21 cellular contexts compared by ENCODE assay signal in the genomic region with DNA sequence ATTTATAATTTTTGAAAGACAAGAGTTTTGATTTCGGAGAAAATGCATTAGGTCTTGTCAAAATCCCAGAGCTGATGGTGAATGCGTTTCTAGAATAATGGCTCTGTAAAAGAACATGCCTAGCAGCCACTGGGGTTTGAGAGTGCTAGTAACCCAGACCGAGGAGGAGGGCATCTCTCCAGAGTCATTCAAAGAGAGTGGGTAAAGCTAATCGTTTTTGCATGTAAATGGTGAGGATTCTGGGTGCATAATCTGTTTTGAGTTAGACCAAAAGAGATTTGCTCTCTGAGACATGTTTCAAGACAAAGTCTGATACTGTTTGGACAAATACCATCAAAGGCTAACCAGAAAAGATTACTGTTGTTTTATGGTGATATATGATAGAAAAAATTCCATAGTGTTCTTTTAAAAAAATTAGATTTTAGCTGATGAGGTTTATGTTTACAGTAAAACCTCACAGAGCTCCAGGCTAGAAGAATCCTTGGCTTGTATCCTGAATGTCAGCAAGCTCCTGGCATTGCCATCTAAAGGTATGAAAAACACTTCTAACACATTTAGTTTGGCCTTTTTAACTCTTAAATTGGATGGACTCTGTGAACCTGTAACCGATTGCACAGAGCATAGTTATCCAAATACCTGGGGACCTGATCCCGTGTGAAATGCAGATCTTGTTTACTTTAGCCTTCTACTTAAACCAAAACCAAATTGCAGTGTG.
DNase-seq lines count a peak whose midpoint lies in the region; ATAC-seq and TF ChIP-seq lines count a peak whose summit lies in the region.
"Had no signal": no experiment of that assay in that cellular context is flagged by ENCODE, and none has a peak within 500 bp of the region (broad histone marks: within the 10 kb centered on the region; RNA-seq: fewer than 3 reads in every experiment).

No MANE protein-coding gene starts in this region.

- H3K36me3 ChIP-seq in Karpas-422 (ENCODE audit: insufficient read depth, low read length) (no peaks in the 10 kb centered on the region), smooth muscle cell (ENCODE audit: low read depth) (no peaks in the 10 kb centered on the region), esophagus squamous epithelium (no peaks in the 10 kb centered on the region), upper lobe of left lung (no peaks in the 10 kb centered on the region)
- H3K36me3 ChIP-seq: MG63 had no signal

- H2AFZ ChIP-seq in Karpas-422 (ENCODE audit: low read length) (no peak overlapping the region), smooth muscle cell (ENCODE audit: low read depth) (peak overlapping the region; percentile 73)

- TF ChIP-seq POLR2A in esophagus squamous epithelium (IDR thresholded peaks at IDR 0.05) (no peak), upper lobe of left lung (IDR thresholded peaks at IDR 0.05) (no peak)

- H3K27me3 ChIP-seq in Karpas-422 (ENCODE audit: low read length): no peaks in the 10 kb centered on the region
- no peaks in the 10 kb centered on the region for H3K27me3 ChIP-seq in smooth muscle cell (ENCODE audit: low read depth)
- H3K27me3 ChIP-seq in esophagus squamous epithelium: no peaks in the 10 kb centered on the region
- no peaks in the 10 kb centered on the region for H3K27me3 ChIP-seq in upper lobe of left lung
- H3K27me3 ChIP-seq: MG63 had no signal

- H3K4me2 ChIP-seq in Karpas-422 (ENCODE audit: low read depth, low read length, poor library complexity, severe bottlenecking) (no peak overlapping the region), smooth muscle cell (peak overlapping the region; percentile 26)

- intact Hi-C loops in esophagus squamous epithelium (cut with DNase I): no loop called here

- H3K9me3 ChIP-seq in Karpas-422 (ENCODE audit: low read length): no peaks in the 10 kb centered on the region
- H3K9me3 ChIP-seq in smooth muscle cell (replicated peaks; ENCODE audit: low read depth): no peaks in the 10 kb centered on the region
- H3K9me3 ChIP-seq in esophagus squamous epithelium: no peaks in the 10 kb centered on the region
- H3K9me3 ChIP-seq in upper lobe of left lung: no peaks in the 10 kb centered on the region
- H3K9me3 ChIP-seq: MG63 had no signal

- DNase-seq in Karpas-422 (peak; percentile 35), fibroblast of peridontal ligament (ENCODE audit: extremely low read depth) (peak; percentile 55), smooth muscle cell (lab: John Stamatoyannopoulos, UW; ENCODE audit: unreplicated experiment) (no peak), esophagus squamous epithelium (lab: John Stamatoyannopoulos, UW) (no peak), anterior cingulate cortex (lab: John Stamatoyannopoulos, UW) (no peak), upper lobe of left lung (no peak)
- DNase-seq: ACHN; AML-193; H9; IMR-90; MG63; NCI-H1048; NCI-H1436 treated with DMSO at 0.1 percent for 48 hours; NCI-H2029; NCI-H2171; NCI-H526 treated with DMSO at 0.1 percent for 48 hours; NK-92 treated with Interleukin-12 subunit alpha and Interleukin-12 subunit beta, amount 100 ng/mL, for 24 hours; SHP77 had no signal

- no peak for ATAC-seq in upper lobe of left lung (ENCODE audit: low FRiP score in 2 of 2)

- H3F3A ChIP-seq in smooth muscle cell (ENCODE audit: low read depth): peaks cover 5% of the 10 kb centered on the region

- no peak overlapping the region for H3K27ac ChIP-seq in Karpas-422 (ENCODE audit: low read length)
- H3K27ac ChIP-seq in VCaP: peak overlapping the region; percentile 76
- H3K27ac ChIP-seq in smooth muscle cell (ENCODE audit: low read depth): peak overlapping the region; percentile 11
- H3K27ac ChIP-seq in esophagus squamous epithelium: no peak overlapping the region
- no peak overlapping the region for H3K27ac ChIP-seq in upper lobe of left lung
- H3K27ac ChIP-seq: C4-2B, SK-N-MC had no signal

- H3K9me2 ChIP-seq in Karpas-422 (replicated peaks; ENCODE audit: insufficient read depth, low read length): no peaks in the 10 kb centered on the region

- H3K4me1 ChIP-seq in Karpas-422 (ENCODE audit: low read length) (no peaks in the 10 kb centered on the region), smooth muscle cell (ENCODE audit: low read depth) (no peaks in the 10 kb centered on the region), esophagus squamous epithelium (peaks cover 0 to 14% (median 0%) of the 10 kb centered on the region in 3 donors), upper lobe of left lung (no peaks in the 10 kb centered on the region)

- no peak for TF ChIP-seq EP300 in upper lobe of left lung (IDR thresholded peaks at IDR 0.05)

- WGBS in smooth muscle cell (ENCODE audit: low lambda C conversion rate): 51% methylated on average over 6 of the region's 6 CpGs
- WGBS in esophagus squamous epithelium, 2 donors: 32 to 50% methylated on average over 6 of the region's 6 CpGs
- 44 to 45% methylated on average over 6 of the region's 6 CpGs for WGBS in upper lobe of left lung, 2 donors

- no peak for TF ChIP-seq CTCF in VCaP (conservative IDR thresholded peaks at IDR 0.05)
- no peak for TF ChIP-seq CTCF in smooth muscle cell (IDR thresholded peaks at IDR 0.05; ENCODE audit: borderline replicate concordance, insufficient read depth, poor library complexity, severe bottlenecking)
- TF ChIP-seq CTCF in esophagus squamous epithelium (IDR thresholded peaks at IDR 0.05): no peak
- no peak for TF ChIP-seq CTCF in upper lobe of left lung (IDR thresholded peaks at IDR 0.05)

- H3K4me3 ChIP-seq in Karpas-422 (ENCODE audit: low read length): no peak overlapping the region
- H3K4me3 ChIP-seq in smooth muscle cell: no peak overlapping the region
- H3K4me3 ChIP-seq in esophagus squamous epithelium: no peak overlapping the region
- no peak overlapping the region for H3K4me3 ChIP-seq in upper lobe of left lung
- H3K4me3 ChIP-seq: MG63, SK-N-MC had no signal

- no peak overlapping the region for H3K9ac ChIP-seq in Karpas-422 (ENCODE audit: low read length)
- H3K9ac ChIP-seq in smooth muscle cell (ENCODE audit: low read depth): no peak overlapping the region

- no peaks in the 10 kb centered on the region for H4K20me1 ChIP-seq in Karpas-422 (ENCODE audit: insufficient read depth, low read depth, low read length)
- no peaks in the 10 kb centered on the region for H4K20me1 ChIP-seq in smooth muscle cell (ENCODE audit: low read depth)

- H3K79me2 ChIP-seq in Karpas-422 (ENCODE audit: low read length): no peaks in the 10 kb centered on the region
- H3K79me2 ChIP-seq in smooth muscle cell (ENCODE audit: low read depth): no peaks in the 10 kb centered on the region

Comparison
In these comparisons a context has a peak if more than half of its experiments do, and no peak if none do; other contexts are left out.
1. DNase-seq: peak in Karpas-422 (single experiment) and fibroblast of peridontal ligament (single experiment); none in smooth muscle cell (single experiment), esophagus squamous epithelium (single experiment), anterior cingulate cortex (0 of 58) and upper lobe of left lung (0 of 2).
2. H3K27ac ChIP-seq: peak in VCaP (single experiment) and smooth muscle cell (single experiment); none in Karpas-422 (single experiment), esophagus squamous epithelium (0 of 4) and upper lobe of left lung (0 of 4).